Comparison of ENCODE assay signal across 10 cellular contexts in genomic region chr1:93328809-93329477, GRCh38. TPM values are rescaled to one million over a fixed set of nuclear protein-coding genes. Genes with fewer than 3 reads are reported as not detected.
DNase-seq lines count a peak whose midpoint lies in the region; ATAC-seq and TF ChIP-seq lines count a peak whose summit lies in the region.
"Had no signal": no experiment of that assay in that cellular context is flagged by ENCODE, and none has a peak within 500 bp of the region (broad histone marks: within the 10 kb centered on the region; RNA-seq: fewer than 3 reads in every experiment).

No MANE protein-coding gene starts in this region.

- no peaks in the 10 kb centered on the region for H3K36me3 ChIP-seq in BJ (ENCODE audit: control insufficient read depth, insufficient read depth, low read length)

- no peaks in the 10 kb centered on the region for H3K27me3 ChIP-seq in BJ (ENCODE audit: control insufficient read depth, insufficient read depth, low read length)

- H3K4me3 Mint-ChIP-seq in WTC11 (no peak overlapping the region), mesothelial cell of epicardium (no peak overlapping the region)

- H3K4me1 Mint-ChIP-seq in WTC11 (peaks cover 22% of the 10 kb centered on the region), mesothelial cell of epicardium (peaks cover 5% of the 10 kb centered on the region)

- no peaks in the 10 kb centered on the region for H3K9me3 Mint-ChIP-seq in WTC11
- H3K9me3 Mint-ChIP-seq in mesothelial cell of epicardium: no peaks in the 10 kb centered on the region

- H3K36me3 Mint-ChIP-seq in WTC11: no peaks in the 10 kb centered on the region
- no peaks in the 10 kb centered on the region for H3K36me3 Mint-ChIP-seq in mesothelial cell of epicardium

- TF ChIP-seq CTCF in BJ (IDR thresholded peaks at IDR 0.05; ENCODE audit: insufficient read depth, low read depth, low read length) (no peak), WTC11 (IDR thresholded peaks at IDR 0.05) (no peak), mesothelial cell of epicardium (IDR thresholded peaks at IDR 0.05; ENCODE audit: unreplicated experiment) (no peak)

- H3K27ac Mint-ChIP-seq in WTC11: peak overlapping the region; percentile 82
- H3K27ac Mint-ChIP-seq in mesothelial cell of epicardium: no peak overlapping the region

- POLR2A ChIA-PET in BJ (lab: Charles Lee) (interaction anchor here (0.6 kb wide), 1 partner anchor 320 kb away, joined by 3 read pairs; no protein-coding TSS in a partner anchor), WTC11 (lab: Charles Lee) (no interaction called here)

- intact Hi-C loops in left cardiac atrium (cut with DNase I): no loop called here

- H3K4me3 ChIP-seq in BJ (ENCODE audit: low read depth, low read length): no peak overlapping the region

- DNase-seq in BJ (ENCODE audit: low read depth): peak; percentile 62
- no peak for DNase-seq in WTC11 (ENCODE audit: low spot score)
- DNase-seq in left cardiac atrium: no peak
- no peak for DNase-seq in DMS79 (lab: John Stamatoyannopoulos, UW)
- no peak for DNase-seq in mesothelial cell of epicardium (ENCODE audit: low spot score in 2 of 2, unreplicated experiment in 2 of 2)
- DNase-seq: activated CD4-positive, alpha-beta T cell treated with anti-CD3 and anti-CD28 coated beads for 1 hour; OCI-M1 had no signal

- H3K27me3 Mint-ChIP-seq in WTC11 (ENCODE audit: low read depth) (no peaks in the 10 kb centered on the region), mesothelial cell of epicardium (ENCODE audit: low read depth) (no peaks in the 10 kb centered on the region)

- CTCF ChIA-PET in BJ (lab: Yijun Ruan, JAX) (interaction anchor here (1.1 kb wide), 1 partner anchor 24 kb away, joined by 7 read pairs; no protein-coding TSS in a partner anchor), WTC11 (lab: Charles Lee) (interaction anchor here (1.6 kb wide), 1 partner anchor 25 kb away, joined by 7 read pairs; no protein-coding TSS in a partner anchor)

- ATAC-seq in GM19397 (IDR thresholded peaks at IDR 0.05; ENCODE audit: unreplicated experiment): peak; percentile 71
- peak; percentile 70 for ATAC-seq in HG03045 (IDR thresholded peaks at IDR 0.05; ENCODE audit: unreplicated experiment)
- ATAC-seq in WTC11: no peak
- no peak for ATAC-seq in left cardiac atrium
- no peak for ATAC-seq in GM21381 (IDR thresholded peaks at IDR 0.05; ENCODE audit: unreplicated experiment)

TF ChIP-seq in WTC11, 78 proteins besides CTCF, POLR2A, EP300 and RAD21 (continues in another document):
- TF ChIP-seq FOXK1 (CRISPR knock-in tag; IDR thresholded peaks at IDR 0.05): no peak
- TF ChIP-seq TCF7 (CRISPR knock-in tag; IDR thresholded peaks at IDR 0.05; ENCODE audit: low read depth): no peak
- TF ChIP-seq ZSCAN18 (CRISPR knock-in tag; IDR thresholded peaks at IDR 0.05): no peak
- no peak for TF ChIP-seq NR2C2 (CRISPR knock-in tag; IDR thresholded peaks at IDR 0.05)
- TF ChIP-seq EMX1 (CRISPR knock-in tag; IDR thresholded peaks at IDR 0.05): no peak
- TF ChIP-seq ZNF512 (CRISPR knock-in tag; IDR thresholded peaks at IDR 0.05; ENCODE audit: borderline replicate concordance): no peak
- TF ChIP-seq ZNF425 (CRISPR knock-in tag; conservative IDR thresholded peaks at IDR 0.05): no peak
- no peak for TF ChIP-seq CREB1 (CRISPR knock-in tag; IDR thresholded peaks at IDR 0.05)
- TF ChIP-seq RORB (CRISPR knock-in tag; IDR thresholded peaks at IDR 0.05): no peak
- no peak for TF ChIP-seq E2F4 (CRISPR knock-in tag; IDR thresholded peaks at IDR 0.05; ENCODE audit: borderline replicate concordance, low read depth)
- no peak for TF ChIP-seq FOXP4 (CRISPR knock-in tag; IDR thresholded peaks at IDR 0.05)

RNA-seq across cellular contexts. Expression of gene DR1, which starts 16.8 kb away (rescaled TPM):
- 23.3 and 41.4 TPM in 2 replicates for polyA plus RNA-seq in BJ (2011; rRNA removed)
- 25.6 and 30.3 TPM in 2 replicates for polyA minus RNA-seq in BJ (2011; rRNA and poly(A)+ RNA removed)
- 57.1 to 62.8 TPM (median 59.7 TPM) in 3 replicates for total RNA-seq in WTC11 (2021)
- total RNA-seq in left cardiac atrium: 10 to 100 TPM; 33.2 to 41.0 TPM
- total RNA-seq in mesothelial cell of epicardium: 36.8 to 38.7 TPM (median 37.7 TPM) in 3 replicates

Comparison
In these comparisons a context has a peak if more than half of its experiments do, and no peak if none do; other contexts are left out.
1. ATAC-seq: peak in GM19397 (single experiment) and HG03045 (single experiment); none in WTC11 (single experiment), left cardiac atrium (0 of 2) and GM21381 (single experiment).